1 cellular context compared by ENCODE assay signal in genomic region chr7:100545636-100546128, GRCh38.
TF ChIP-seq lines count a peak whose summit lies in the region.

No MANE protein-coding gene starts in this region.

TF ChIP-seq in K562, 482 proteins besides CTCF, POLR2A, EP300 and RAD21 (continues in another document):
- TF ChIP-seq RCOR1 (IDR thresholded peaks at IDR 0.05; ENCODE audit: borderline replicate concordance in 1 of 2, low read depth in 2 of 2, low read length in 2 of 2) = peak in 1 of 2 experiments; percentile 5; a peak in 1 of 4 replicates
- no peak for TF ChIP-seq NR2C2 (CRISPR knock-in tag; IDR thresholded peaks at IDR 0.05)
- 0 out of 2 replicates have a peak, but pooled peaks have one; percentile 24 for TF ChIP-seq NR2C2 (tag; IDR thresholded peaks at IDR 0.05)
- TF ChIP-seq MBD2 (IDR thresholded peaks at IDR 0.05; ENCODE audit: borderline replicate concordance, low read depth) = no peak
- no peak for TF ChIP-seq HNRNPK (IDR thresholded peaks at IDR 0.05; ENCODE audit: low read depth, low read length, poor library complexity, severe bottlenecking)
- TF ChIP-seq ZBTB7A (IDR thresholded peaks at IDR 0.05; ENCODE audit: borderline replicate concordance, control insufficient read depth, low read depth, low read length) = peak; percentile 77
- peak in 1 of 2 experiments; percentile 31; a peak in 1 of 4 replicates for TF ChIP-seq SIN3A (IDR thresholded peaks at IDR 0.05; ENCODE audit: borderline replicate concordance in 2 of 2, control insufficient read depth in 1 of 2, low read depth in 2 of 2, low read length in 2 of 2)
- TF ChIP-seq SAP30 (IDR thresholded peaks at IDR 0.05; ENCODE audit: borderline replicate concordance, insufficient read depth, low read depth, low read length, poor library complexity, severe bottlenecking) = no peak
- peak; percentile 33; the same call in 1 of the 2 replicates for TF ChIP-seq ZFX (CRISPR knock-in tag; IDR thresholded peaks at IDR 0.05)
- TF ChIP-seq ELF1 (tag; IDR thresholded peaks at IDR 0.05) = peak; percentile 41; the same call in 1 of the 2 replicates
- TF ChIP-seq MYC (IDR thresholded peaks at IDR 0.05; ENCODE audit: low read depth, low read length) = peak; percentile 54; the same call in 1 of the 2 replicates
- 0 out of 2 replicates have a peak, but pooled peaks have one; percentile 30 for TF ChIP-seq MYC (CRISPR knock-in tag; IDR thresholded peaks at IDR 0.05; ENCODE audit: borderline replicate concordance, low read depth)
- no peak for TF ChIP-seq YBX1 (IDR thresholded peaks at IDR 0.05)
- no peak for TF ChIP-seq FOXJ2 (tag; IDR thresholded peaks at IDR 0.05)
- no peak for TF ChIP-seq ZNF354B (CRISPR knock-in tag; IDR thresholded peaks at IDR 0.05)
- no peak for TF ChIP-seq ZFP1 (CRISPR knock-in tag; IDR thresholded peaks at IDR 0.05)
- TF ChIP-seq E2F6 (IDR thresholded peaks at IDR 0.05; ENCODE audit: borderline replicate concordance in 1 of 2, extremely low read depth in 1 of 2, insufficient read depth in 1 of 2, insufficient read length in 1 of 2, low read depth in 1 of 2, low read length in 1 of 2, poor library complexity in 1 of 2, severe bottlenecking in 1 of 2) = peak in 1 of 2 experiments; percentile 15
- TF ChIP-seq ZNF140 (CRISPR knock-in tag; IDR thresholded peaks at IDR 0.05) = no peak
- TF ChIP-seq RNF219 (CRISPR knock-in tag; IDR thresholded peaks at IDR 0.05) = no peak
- peak; percentile 27; the same call in 1 of the 2 replicates for TF ChIP-seq L3MBTL2 (IDR thresholded peaks at IDR 0.05)
- no peak for TF ChIP-seq TRIM24 (IDR thresholded peaks at IDR 0.05)
- no peak for TF ChIP-seq HOXB6 (CRISPR knock-in tag; IDR thresholded peaks at IDR 0.05; ENCODE audit: borderline replicate concordance)
- no peak for TF ChIP-seq FIP1L1 (IDR thresholded peaks at IDR 0.05; ENCODE audit: low read depth, low read length, poor library complexity, severe bottlenecking)
- peak in 1 of 2 experiments; percentile 45; a peak in 1 of 4 replicates for TF ChIP-seq MNT (conservative IDR thresholded peaks at IDR 0.05)
- 0 out of 2 replicates have a peak, but pooled peaks have one; percentile 35 for TF ChIP-seq SOX6 (IDR thresholded peaks at IDR 0.05)
- no peak for TF ChIP-seq ZNF398 (CRISPR knock-in tag; IDR thresholded peaks at IDR 0.05)
- no peak for TF ChIP-seq MEF2A (IDR thresholded peaks at IDR 0.05; ENCODE audit: control insufficient read depth, low read depth, low read length)
- no peak for TF ChIP-seq BACH1 (tag; IDR thresholded peaks at IDR 0.05)
- TF ChIP-seq STAG1 (CRISPR knock-in tag; IDR thresholded peaks at IDR 0.05; ENCODE audit: borderline replicate concordance) = no peak
- no peak for TF ChIP-seq CSDE1 (IDR thresholded peaks at IDR 0.05)
- peak; percentile 18; the same call in 1 of the 2 replicates for TF ChIP-seq TFAP4 (CRISPR knock-in tag; IDR thresholded peaks at IDR 0.05; ENCODE audit: borderline replicate concordance)
- TF ChIP-seq KDM5B (IDR thresholded peaks at IDR 0.05; ENCODE audit: insufficient replicate concordance, low read depth, low read length) = no peak
- TF ChIP-seq GATAD2B (IDR thresholded peaks at IDR 0.05; ENCODE audit: borderline replicate concordance) = no peak
- peak; percentile 36; the same call in 1 of the 2 replicates for TF ChIP-seq MAX (CRISPR knock-in tag; IDR thresholded peaks at IDR 0.05)
- no peak for TF ChIP-seq MCM2 (IDR thresholded peaks at IDR 0.05; ENCODE audit: low read depth)
- TF ChIP-seq ZMIZ1 (IDR thresholded peaks at IDR 0.05; ENCODE audit: low read depth in 2 of 2, low read length in 2 of 2) = no peak
- no peak for TF ChIP-seq ZNF830 (CRISPR knock-in tag; IDR thresholded peaks at IDR 0.05)
- TF ChIP-seq HDAC1 (IDR thresholded peaks at IDR 0.05) = no peak
- peak; percentile 87 for TF ChIP-seq FOSL1 (tag; conservative IDR thresholded peaks at IDR 0.05)
- no peak for TF ChIP-seq CREB3L1 (IDR thresholded peaks at IDR 0.05; ENCODE audit: borderline replicate concordance, low read depth)
- peak; percentile 28; the same call in 1 of the 2 replicates for TF ChIP-seq RAD51 (IDR thresholded peaks at IDR 0.05; ENCODE audit: borderline replicate concordance, low read depth)
- TF ChIP-seq VEZF1 (CRISPR knock-in tag; IDR thresholded peaks at IDR 0.05) = peak; percentile 9; the same call in 1 of the 2 replicates
- TF ChIP-seq XRCC4 (IDR thresholded peaks at IDR 0.05; ENCODE audit: extremely low read depth, insufficient read depth, insufficient read length) = no peak
- TF ChIP-seq CXXC5 (CRISPR knock-in tag; IDR thresholded peaks at IDR 0.05) = 0 out of 2 replicates have a peak, but pooled peaks have one; percentile 24
- TF ChIP-seq NR2C1 (IDR thresholded peaks at IDR 0.05) = no peak
- TF ChIP-seq NR2C1 (tag; IDR thresholded peaks at IDR 0.05) = no peak
- TF ChIP-seq RBFOX2 (IDR thresholded peaks at IDR 0.05; ENCODE audit: low read depth, low read length) = no peak
- 0 out of 2 replicates have a peak, but pooled peaks have one; percentile 28 for TF ChIP-seq TEAD4 (IDR thresholded peaks at IDR 0.05; ENCODE audit: low read length)
- TF ChIP-seq TEAD4 (CRISPR knock-in tag; IDR thresholded peaks at IDR 0.05; ENCODE audit: borderline replicate concordance) = no peak
